In the genomic region with DNA sequence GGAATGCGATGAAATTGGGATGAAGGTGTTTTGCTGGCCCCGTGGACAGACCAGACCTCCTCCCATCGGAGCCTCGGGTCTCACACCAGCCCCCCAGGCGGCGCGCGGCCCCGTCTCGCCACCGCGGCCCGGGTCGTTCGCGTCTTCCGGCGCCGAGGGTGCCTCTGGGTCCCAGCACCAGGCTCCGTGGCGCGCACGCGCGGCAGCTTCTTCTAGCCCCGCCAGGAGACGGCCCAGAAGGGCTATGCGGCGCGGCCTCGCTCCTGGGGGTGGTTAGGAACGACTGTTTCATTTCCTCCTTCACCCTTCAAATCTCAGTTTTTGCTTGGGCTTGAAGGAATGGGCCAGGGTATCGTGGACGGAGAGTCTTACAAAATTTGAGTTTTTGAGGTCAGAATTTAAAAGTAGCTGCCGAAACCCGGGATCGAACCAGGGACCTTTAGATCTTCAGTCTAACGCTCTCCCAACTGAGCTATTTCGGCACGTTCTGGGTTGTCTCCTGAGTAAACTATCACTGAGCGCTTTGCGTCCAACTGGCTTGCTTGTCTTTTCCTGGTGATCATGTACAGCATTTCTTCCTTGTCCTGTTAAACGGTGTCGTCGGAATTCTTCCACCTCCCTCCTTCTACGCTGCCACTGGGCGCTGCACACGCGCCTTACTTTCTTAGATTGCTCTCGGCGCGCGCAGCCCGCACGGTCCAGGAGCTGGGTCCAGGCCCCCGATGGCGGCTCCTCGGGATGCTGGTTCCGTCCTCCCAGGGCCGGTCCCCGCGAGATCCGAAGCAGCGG, we compare ENCODE assay signal across 1 cellular context.
A peak's percentile ranks its signal among the peaks of the same experiment; 100 is the strongest.
TF ChIP-seq lines count a peak whose summit lies in the region.

No MANE protein-coding gene starts in this region.

TF ChIP-seq in HepG2, 621 proteins besides CTCF, POLR2A, EP300 and RAD21 (continued from another document and continues in another):
- TF ChIP-seq RORA (CRISPR knock-in tag; IDR thresholded peaks at IDR 0.05) (no peak), FOXK2 (IDR thresholded peaks at IDR 0.05) (no peak), TRIM24 (CRISPR knock-in tag; IDR thresholded peaks at IDR 0.05) (no peak), ZNF768 (CRISPR knock-in tag; IDR thresholded peaks at IDR 0.05) (peak; percentile 54; the same call in 1 of the 2 replicates), RFX3 (CRISPR knock-in tag; IDR thresholded peaks at IDR 0.05) (peak; percentile 31; the same call in 1 of the 2 replicates), ZNF281 (CRISPR knock-in tag; IDR thresholded peaks at IDR 0.05; ENCODE audit: borderline replicate concordance) (no peak), MAZ (IDR thresholded peaks at IDR 0.05; ENCODE audit: borderline replicate concordance, low read depth, low read length) (no peak), MAZ (CRISPR knock-in tag; IDR thresholded peaks at IDR 0.05; ENCODE audit: low read depth) (peak; percentile 69), ZNF782 (CRISPR knock-in tag; IDR thresholded peaks at IDR 0.05; ENCODE audit: borderline replicate concordance) (peak; percentile 3; the same call in 1 of the 2 replicates), ZNF883 (CRISPR knock-in tag; IDR thresholded peaks at IDR 0.05; ENCODE audit: not compliant biosample characterization) (peak; percentile 64), ATF3 (CRISPR knock-in tag; IDR thresholded peaks at IDR 0.05) (peak; percentile 24; the same call in 1 of the 2 replicates), BATF2 (CRISPR knock-in tag; IDR thresholded peaks at IDR 0.05) (no peak), PTBP1 (IDR thresholded peaks at IDR 0.05; ENCODE audit: low read depth, low read length, poor library complexity, severe bottlenecking) (no peak), EZH2 (conservative IDR thresholded peaks at IDR 0.05; ENCODE audit: low read depth, low read length) (no peak), CCDC6 (CRISPR knock-in tag; IDR thresholded peaks at IDR 0.05) (peak; percentile 49; the same call in 1 of the 2 replicates), HHEX (CRISPR knock-in tag; IDR thresholded peaks at IDR 0.05) (no peak), FOSL1 (CRISPR knock-in tag; IDR thresholded peaks at IDR 0.05; ENCODE audit: borderline replicate concordance) (no peak), ZNF792 (CRISPR knock-in tag; IDR thresholded peaks at IDR 0.05) (peak; percentile 68), ZSCAN25 (CRISPR knock-in tag; IDR thresholded peaks at IDR 0.05) (peak; percentile 38; the same call in 1 of the 2 replicates), KDM2A (CRISPR knock-in tag; IDR thresholded peaks at IDR 0.05; ENCODE audit: borderline replicate concordance, low read depth) (peak; percentile 59; the same call in 1 of the 2 replicates), ZNF564 (CRISPR knock-in tag; IDR thresholded peaks at IDR 0.05) (peak; percentile 57; the same call in 1 of the 2 replicates), BRCA1 (CRISPR knock-in tag; IDR thresholded peaks at IDR 0.05) (0 out of 2 replicates have a peak, but pooled peaks have one; percentile 33), WIZ (CRISPR knock-in tag; IDR thresholded peaks at IDR 0.05) (peak; percentile 68; the same call in 1 of the 2 replicates), ZNF597 (CRISPR knock-in tag; IDR thresholded peaks at IDR 0.05) (no peak), HNRNPUL1 (IDR thresholded peaks at IDR 0.05; ENCODE audit: low read depth, low read length) (no peak), KLF12 (CRISPR knock-in tag; IDR thresholded peaks at IDR 0.05; ENCODE audit: borderline replicate concordance) (peak; percentile 46; the same call in 1 of the 2 replicates), FOXA3 (CRISPR knock-in tag; IDR thresholded peaks at IDR 0.05) (peak; percentile 21; the same call in 1 of the 2 replicates), ZNF326 (CRISPR knock-in tag; IDR thresholded peaks at IDR 0.05; ENCODE audit: borderline replicate concordance) (no peak), DMAP1 (CRISPR knock-in tag; IDR thresholded peaks at IDR 0.05) (peak; percentile 42)
- TF ChIP-seq, protein P1, sequence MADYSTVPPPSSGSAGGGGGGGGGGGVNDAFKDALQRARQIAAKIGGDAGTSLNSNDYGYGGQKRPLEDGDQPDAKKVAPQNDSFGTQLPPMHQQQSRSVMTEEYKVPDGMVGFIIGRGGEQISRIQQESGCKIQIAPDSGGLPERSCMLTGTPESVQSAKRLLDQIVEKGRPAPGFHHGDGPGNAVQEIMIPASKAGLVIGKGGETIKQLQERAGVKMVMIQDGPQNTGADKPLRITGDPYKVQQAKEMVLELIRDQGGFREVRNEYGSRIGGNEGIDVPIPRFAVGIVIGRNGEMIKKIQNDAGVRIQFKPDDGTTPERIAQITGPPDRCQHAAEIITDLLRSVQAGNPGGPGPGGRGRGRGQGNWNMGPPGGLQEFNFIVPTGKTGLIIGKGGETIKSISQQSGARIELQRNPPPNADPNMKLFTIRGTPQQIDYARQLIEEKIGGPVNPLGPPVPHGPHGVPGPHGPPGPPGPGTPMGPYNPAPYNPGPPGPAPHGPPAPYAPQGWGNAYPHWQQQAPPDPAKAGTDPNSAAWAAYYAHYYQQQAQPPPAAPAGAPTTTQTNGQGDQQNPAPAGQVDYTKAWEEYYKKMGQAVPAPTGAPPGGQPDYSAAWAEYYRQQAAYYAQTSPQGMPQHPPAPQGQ (CRISPR knock-in tag; IDR thresholded peaks at IDR 0.05; ENCODE audit: borderline replicate concordance), result no peak
- TF ChIP-seq, protein P2, sequence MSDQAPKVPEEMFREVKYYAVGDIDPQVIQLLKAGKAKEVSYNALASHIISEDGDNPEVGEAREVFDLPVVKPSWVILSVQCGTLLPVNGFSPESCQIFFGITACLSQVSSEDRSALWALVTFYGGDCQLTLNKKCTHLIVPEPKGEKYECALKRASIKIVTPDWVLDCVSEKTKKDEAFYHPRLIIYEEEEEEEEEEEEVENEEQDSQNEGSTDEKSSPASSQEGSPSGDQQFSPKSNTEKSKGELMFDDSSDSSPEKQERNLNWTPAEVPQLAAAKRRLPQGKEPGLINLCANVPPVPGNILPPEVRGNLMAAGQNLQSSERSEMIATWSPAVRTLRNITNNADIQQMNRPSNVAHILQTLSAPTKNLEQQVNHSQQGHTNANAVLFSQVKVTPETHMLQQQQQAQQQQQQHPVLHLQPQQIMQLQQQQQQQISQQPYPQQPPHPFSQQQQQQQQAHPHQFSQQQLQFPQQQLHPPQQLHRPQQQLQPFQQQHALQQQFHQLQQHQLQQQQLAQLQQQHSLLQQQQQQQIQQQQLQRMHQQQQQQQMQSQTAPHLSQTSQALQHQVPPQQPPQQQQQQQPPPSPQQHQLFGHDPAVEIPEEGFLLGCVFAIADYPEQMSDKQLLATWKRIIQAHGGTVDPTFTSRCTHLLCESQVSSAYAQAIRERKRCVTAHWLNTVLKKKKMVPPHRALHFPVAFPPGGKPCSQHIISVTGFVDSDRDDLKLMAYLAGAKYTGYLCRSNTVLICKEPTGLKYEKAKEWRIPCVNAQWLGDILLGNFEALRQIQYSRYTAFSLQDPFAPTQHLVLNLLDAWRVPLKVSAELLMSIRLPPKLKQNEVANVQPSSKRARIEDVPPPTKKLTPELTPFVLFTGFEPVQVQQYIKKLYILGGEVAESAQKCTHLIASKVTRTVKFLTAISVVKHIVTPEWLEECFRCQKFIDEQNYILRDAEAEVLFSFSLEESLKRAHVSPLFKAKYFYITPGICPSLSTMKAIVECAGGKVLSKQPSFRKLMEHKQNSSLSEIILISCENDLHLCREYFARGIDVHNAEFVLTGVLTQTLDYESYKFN (CRISPR knock-in tag; conservative IDR thresholded peaks at IDR 0.05), result 0 out of 2 replicates have a peak, but pooled peaks have one; percentile 20
- TF ChIP-seq, protein P3, sequence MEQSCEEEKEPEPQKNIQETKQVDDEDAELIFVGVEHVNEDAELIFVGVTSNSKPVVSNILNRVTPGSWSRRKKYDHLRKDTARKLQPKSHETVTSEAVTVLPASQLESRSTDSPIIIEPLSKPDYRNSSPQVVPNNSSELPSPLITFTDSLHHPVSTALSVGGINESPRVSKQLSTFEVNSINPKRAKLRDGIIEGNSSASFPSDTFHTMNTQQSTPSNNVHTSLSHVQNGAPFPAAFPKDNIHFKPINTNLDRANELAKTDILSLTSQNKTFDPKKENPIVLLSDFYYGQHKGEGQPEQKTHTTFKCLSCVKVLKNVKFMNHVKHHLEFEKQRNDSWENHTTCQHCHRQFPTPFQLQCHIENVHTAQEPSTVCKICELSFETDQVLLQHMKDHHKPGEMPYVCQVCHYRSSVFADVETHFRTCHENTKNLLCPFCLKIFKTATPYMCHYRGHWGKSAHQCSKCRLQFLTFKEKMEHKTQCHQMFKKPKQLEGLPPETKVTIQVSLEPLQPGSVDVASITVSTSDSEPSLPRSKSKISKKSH (CRISPR knock-in tag; IDR thresholded peaks at IDR 0.05; ENCODE audit: borderline replicate concordance), result no peak
- TF ChIP-seq, protein P4, sequence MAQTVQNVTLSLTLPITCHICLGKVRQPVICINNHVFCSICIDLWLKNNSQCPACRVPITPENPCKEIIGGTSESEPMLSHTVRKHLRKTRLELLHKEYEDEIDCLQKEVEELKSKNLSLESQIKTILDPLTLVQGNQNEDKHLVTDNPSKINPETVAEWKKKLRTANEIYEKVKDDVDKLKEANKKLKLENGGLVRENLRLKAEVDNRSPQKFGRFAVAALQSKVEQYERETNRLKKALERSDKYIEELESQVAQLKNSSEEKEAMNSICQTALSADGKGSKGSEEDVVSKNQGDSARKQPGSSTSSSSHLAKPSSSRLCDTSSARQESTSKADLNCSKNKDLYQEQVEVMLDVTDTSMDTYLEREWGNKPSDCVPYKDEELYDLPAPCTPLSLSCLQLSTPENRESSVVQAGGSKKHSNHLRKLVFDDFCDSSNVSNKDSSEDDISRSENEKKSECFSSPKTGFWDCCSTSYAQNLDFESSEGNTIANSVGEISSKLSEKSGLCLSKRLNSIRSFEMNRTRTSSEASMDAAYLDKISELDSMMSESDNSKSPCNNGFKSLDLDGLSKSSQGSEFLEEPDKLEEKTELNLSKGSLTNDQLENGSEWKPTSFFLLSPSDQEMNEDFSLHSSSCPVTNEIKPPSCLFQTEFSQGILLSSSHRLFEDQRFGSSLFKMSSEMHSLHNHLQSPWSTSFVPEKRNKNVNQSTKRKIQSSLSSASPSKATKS (CRISPR knock-in tag; IDR thresholded peaks at IDR 0.05), result no peak
- TF ChIP-seq, protein P5, sequence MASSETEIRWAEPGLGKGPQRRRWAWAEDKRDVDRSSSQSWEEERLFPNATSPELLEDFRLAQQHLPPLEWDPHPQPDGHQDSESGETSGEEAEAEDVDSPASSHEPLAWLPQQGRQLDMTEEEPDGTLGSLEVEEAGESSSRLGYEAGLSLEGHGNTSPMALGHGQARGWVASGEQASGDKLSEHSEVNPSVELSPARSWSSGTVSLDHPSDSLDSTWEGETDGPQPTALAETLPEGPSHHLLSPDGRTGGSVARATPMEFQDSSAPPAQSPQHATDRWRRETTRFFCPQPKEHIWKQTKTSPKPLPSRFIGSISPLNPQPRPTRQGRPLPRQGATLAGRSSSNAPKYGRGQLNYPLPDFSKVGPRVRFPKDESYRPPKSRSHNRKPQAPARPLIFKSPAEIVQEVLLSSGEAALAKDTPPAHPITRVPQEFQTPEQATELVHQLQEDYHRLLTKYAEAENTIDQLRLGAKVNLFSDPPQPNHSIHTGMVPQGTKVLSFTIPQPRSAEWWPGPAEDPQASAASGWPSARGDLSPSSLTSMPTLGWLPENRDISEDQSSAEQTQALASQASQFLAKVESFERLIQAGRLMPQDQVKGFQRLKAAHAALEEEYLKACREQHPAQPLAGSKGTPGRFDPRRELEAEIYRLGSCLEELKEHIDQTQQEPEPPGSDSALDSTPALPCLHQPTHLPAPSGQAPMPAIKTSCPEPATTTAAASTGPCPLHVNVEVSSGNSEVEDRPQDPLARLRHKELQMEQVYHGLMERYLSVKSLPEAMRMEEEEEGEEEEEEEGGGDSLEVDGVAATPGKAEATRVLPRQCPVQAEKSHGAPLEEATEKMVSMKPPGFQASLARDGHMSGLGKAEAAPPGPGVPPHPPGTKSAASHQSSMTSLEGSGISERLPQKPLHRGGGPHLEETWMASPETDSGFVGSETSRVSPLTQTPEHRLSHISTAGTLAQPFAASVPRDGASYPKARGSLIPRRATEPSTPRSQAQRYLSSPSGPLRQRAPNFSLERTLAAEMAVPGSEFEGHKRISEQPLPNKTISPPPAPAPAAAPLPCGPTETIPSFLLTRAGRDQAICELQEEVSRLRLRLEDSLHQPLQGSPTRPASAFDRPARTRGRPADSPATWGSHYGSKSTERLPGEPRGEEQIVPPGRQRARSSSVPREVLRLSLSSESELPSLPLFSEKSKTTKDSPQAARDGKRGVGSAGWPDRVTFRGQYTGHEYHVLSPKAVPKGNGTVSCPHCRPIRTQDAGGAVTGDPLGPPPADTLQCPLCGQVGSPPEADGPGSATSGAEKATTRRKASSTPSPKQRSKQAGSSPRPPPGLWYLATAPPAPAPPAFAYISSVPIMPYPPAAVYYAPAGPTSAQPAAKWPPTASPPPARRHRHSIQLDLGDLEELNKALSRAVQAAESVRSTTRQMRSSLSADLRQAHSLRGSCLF (CRISPR knock-in tag; IDR thresholded peaks at IDR 0.05; ENCODE audit: borderline replicate concordance), result no peak
